ENCODE assay signal across 23 cellular contexts in the genomic region with DNA sequence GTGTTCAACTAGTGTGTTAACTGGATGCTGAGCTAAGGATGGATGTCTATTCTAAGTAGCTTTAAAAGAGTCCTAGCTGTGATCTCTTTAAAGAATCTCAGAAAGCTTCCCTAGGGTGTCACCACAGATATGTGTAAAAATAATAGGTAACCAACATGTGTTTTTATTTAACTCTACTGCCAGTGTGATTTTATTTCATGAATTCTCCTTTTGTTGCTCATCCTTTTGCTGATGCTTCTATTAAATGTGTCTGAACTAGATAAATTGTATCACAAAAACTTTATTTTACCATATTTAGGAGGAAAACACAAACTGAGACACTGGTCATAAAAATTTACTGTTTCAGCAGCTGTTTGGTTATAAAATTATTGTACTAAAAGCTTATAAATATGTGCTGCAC.
DNase-seq lines count a peak whose midpoint lies in the region; ATAC-seq and TF ChIP-seq lines count a peak whose summit lies in the region.
"Had no signal": no experiment of that assay in that cellular context is flagged by ENCODE, and none has a peak within 500 bp of the region (broad histone marks: within the 10 kb centered on the region; RNA-seq: fewer than 3 reads in every experiment).

No MANE protein-coding gene starts in this region.

- POLR2A ChIA-PET in BJ (lab: Charles Lee): interaction anchor here (0.6 to 2.8 kb wide), 12 partner anchors 9 to 809 kb away, joined by 3 to 14 read pairs (median 4); partner anchors contain the start of gene CITED2

- H3K4me1 Mint-ChIP-seq in osteocyte (ENCODE audit: unreplicated experiment): peaks cover 31% of the 10 kb centered on the region
- no peaks in the 10 kb centered on the region for H3K4me1 Mint-ChIP-seq in stimulated activated memory B cell treated with anti-CD40 and anti-IgM and Interleukin-4, amounts not matched to agents 10 μg/mL and 1 μg/mL and 100 μg/mL, for 72 hours
- H3K4me1 Mint-ChIP-seq: activated CD4-positive, alpha-beta T cell treated with anti-CD3 and anti-CD28 coated beads for 36 hours; CD4-positive, CD25-positive, alpha-beta regulatory T cell; memory B cell; stimulated activated naive B cell treated with anti-CD40 and anti-IgM and Interleukin-4, amounts not matched to agents 10 μg/mL and 1 μg/mL and 100 μg/mL, for 72 hours; T-helper 17 cell had no signal

- CTCF ChIA-PET in BJ (lab: Yijun Ruan, JAX): interaction anchor here (0.9 to 1.6 kb wide), 3 partner anchors 18 to 252 kb away, joined by 3 to 4 read pairs (median 3); no protein-coding TSS in a partner anchor

- H3K4me1 ChIP-seq in SJCRH30 (no peaks in the 10 kb centered on the region), esophagus muscularis mucosa (no peaks in the 10 kb centered on the region)
- H3K4me1 ChIP-seq: adrenal gland, colonic mucosa, prostate gland had no signal

- H3K27ac ChIP-seq in SJCRH30: no peak overlapping the region
- H3K27ac ChIP-seq in esophagus muscularis mucosa (replicated peaks in 1 of 4): no peak overlapping the region
- H3K27ac ChIP-seq: adrenal gland, colonic mucosa, prostate gland had no signal

- no peak for TF ChIP-seq CTCF in BJ (IDR thresholded peaks at IDR 0.05; ENCODE audit: insufficient read depth, low read depth, low read length)
- no peak for TF ChIP-seq CTCF in osteocyte (IDR thresholded peaks at IDR 0.05)
- TF ChIP-seq CTCF in esophagus muscularis mucosa (IDR thresholded peaks at IDR 0.05): no peak

- peaks cover 14% of the 10 kb centered on the region for H3K36me3 Mint-ChIP-seq in osteocyte (ENCODE audit: unreplicated experiment)
- H3K36me3 Mint-ChIP-seq in stimulated activated memory B cell treated with anti-CD40 and anti-IgM and Interleukin-4, amounts not matched to agents 10 μg/mL and 1 μg/mL and 100 μg/mL, for 72 hours: no peaks in the 10 kb centered on the region
- H3K36me3 Mint-ChIP-seq: CD4-positive, CD25-positive, alpha-beta regulatory T cell; memory B cell; stimulated activated naive B cell treated with anti-CD40 and anti-IgM and Interleukin-4, amounts not matched to agents 10 μg/mL and 1 μg/mL and 100 μg/mL, for 72 hours had no signal

- no peak for TF ChIP-seq POLR2A in esophagus muscularis mucosa (IDR thresholded peaks at IDR 0.05; ENCODE audit: low read depth)

- no peak for ATAC-seq in stimulated activated memory B cell treated with anti-CD40 and anti-IgM and Interleukin-4, amounts not matched to agents 10 μg/mL and 1 μg/mL and 100 μg/mL, for 72 hours
- ATAC-seq in GM18502 (IDR thresholded peaks at IDR 0.05; ENCODE audit: poor library complexity, unreplicated experiment): no peak
- ATAC-seq: activated CD4-positive, alpha-beta T cell treated with anti-CD3 and anti-CD28 coated beads for 36 hours; stimulated activated naive B cell treated with anti-CD40 and anti-IgM and Interleukin-4, amounts not matched to agents 10 μg/mL and 1 μg/mL and 100 μg/mL, for 72 hours; T-helper 17 cell had no signal

- DNase-seq in BJ (ENCODE audit: low read depth) (peak; percentile 91), RPMI7951 (ENCODE audit: low read depth) (peak; percentile 72), fibroblast of gingiva (ENCODE audit: low read depth) (peak; percentile 59), osteocyte (ENCODE audit: extremely low spot score, unreplicated experiment) (no peak), SJCRH30 (no peak), esophagus muscularis mucosa (ENCODE audit: extremely low spot score) (no peak)
- DNase-seq: activated CD4-positive, alpha-beta T cell treated with anti-CD3 and anti-CD28 coated beads for 36 hours; activated gamma-delta T cell treated with Interleukin-2 at 50 U/mL for 16 hours; adrenal gland; CD4-positive, CD25-positive, alpha-beta regulatory T cell; colonic mucosa; MM.1S; NCI-H146; NCI-H510A treated with DMSO at 0.1 percent for 48 hours; NK-92 treated with Interleukin-12 subunit alpha and Interleukin-12 subunit beta, amount 100 ng/mL, for 24 hours; stimulated activated CD4-positive, alpha-beta T cell treated with anti-CD3 and anti-CD28 coated beads, Interleukin-2, amount 100 ng/mL, for 48 hours; stimulated activated naive B cell treated with anti-CD40 and anti-IgM and Interleukin-4, amounts not matched to agents 10 μg/mL and 1 μg/mL and 100 μg/mL, for 72 hours; T-helper 17 cell had no signal

- intact Hi-C loops in esophagus muscularis mucosa (cut with DNase I): no loop called here

- H3K27me3 Mint-ChIP-seq in osteocyte (ENCODE audit: unreplicated experiment): no peaks in the 10 kb centered on the region
- H3K27me3 Mint-ChIP-seq in stimulated activated memory B cell treated with anti-CD40 and anti-IgM and Interleukin-4, amounts not matched to agents 10 μg/mL and 1 μg/mL and 100 μg/mL, for 72 hours: no peaks in the 10 kb centered on the region
- H3K27me3 Mint-ChIP-seq: CD4-positive, CD25-positive, alpha-beta regulatory T cell; memory B cell; stimulated activated naive B cell treated with anti-CD40 and anti-IgM and Interleukin-4, amounts not matched to agents 10 μg/mL and 1 μg/mL and 100 μg/mL, for 72 hours had no signal

- H3K9me3 ChIP-seq in SJCRH30 (replicated peaks) (0 out of 2 replicates have a peak, but pooled peaks cover 3% of the 10 kb centered on the region), esophagus muscularis mucosa (no peaks in the 10 kb centered on the region)
- H3K9me3 ChIP-seq: adrenal gland, colonic mucosa, prostate gland had no signal

- no peak for TF ChIP-seq EP300 in esophagus muscularis mucosa (IDR thresholded peaks at IDR 0.05)

- peak overlapping the region; percentile 82 for H3K27ac Mint-ChIP-seq in osteocyte (ENCODE audit: unreplicated experiment)
- H3K27ac Mint-ChIP-seq in stimulated activated memory B cell treated with anti-CD40 and anti-IgM and Interleukin-4, amounts not matched to agents 10 μg/mL and 1 μg/mL and 100 μg/mL, for 72 hours: no peak overlapping the region
- H3K27ac Mint-ChIP-seq: activated CD4-positive, alpha-beta T cell treated with anti-CD3 and anti-CD28 coated beads for 36 hours; CD4-positive, CD25-positive, alpha-beta regulatory T cell; memory B cell; stimulated activated naive B cell treated with anti-CD40 and anti-IgM and Interleukin-4, amounts not matched to agents 10 μg/mL and 1 μg/mL and 100 μg/mL, for 72 hours; T-helper 17 cell had no signal

- H3K4me3 ChIP-seq in BJ (ENCODE audit: low read depth, low read length) (no peak overlapping the region), SJCRH30 (no peak overlapping the region), esophagus muscularis mucosa (no peak overlapping the region)
- H3K4me3 ChIP-seq: adrenal gland, colonic mucosa, prostate gland, smooth muscle cell had no signal

- H3K9me3 Mint-ChIP-seq in osteocyte (ENCODE audit: unreplicated experiment): peaks cover 11% of the 10 kb centered on the region
- peaks cover 4% of the 10 kb centered on the region for H3K9me3 Mint-ChIP-seq in stimulated activated memory B cell treated with anti-CD40 and anti-IgM and Interleukin-4, amounts not matched to agents 10 μg/mL and 1 μg/mL and 100 μg/mL, for 72 hours

- H3K36me3 ChIP-seq in BJ (ENCODE audit: control insufficient read depth, insufficient read depth, low read length): no peaks in the 10 kb centered on the region
- H3K36me3 ChIP-seq in SJCRH30: no peaks in the 10 kb centered on the region
- H3K36me3 ChIP-seq in esophagus muscularis mucosa: no peaks in the 10 kb centered on the region
- H3K36me3 ChIP-seq: adrenal gland, colonic mucosa, prostate gland had no signal

- H3K4me3 Mint-ChIP-seq in osteocyte (ENCODE audit: unreplicated experiment): no peak overlapping the region
- no peak overlapping the region for H3K4me3 Mint-ChIP-seq in stimulated activated memory B cell treated with anti-CD40 and anti-IgM and Interleukin-4, amounts not matched to agents 10 μg/mL and 1 μg/mL and 100 μg/mL, for 72 hours
- H3K4me3 Mint-ChIP-seq: activated CD4-positive, alpha-beta T cell treated with anti-CD3 and anti-CD28 coated beads for 36 hours; CD4-positive, CD25-positive, alpha-beta regulatory T cell; memory B cell; stimulated activated naive B cell treated with anti-CD40 and anti-IgM and Interleukin-4, amounts not matched to agents 10 μg/mL and 1 μg/mL and 100 μg/mL, for 72 hours; T-helper 17 cell had no signal

- H3K27me3 ChIP-seq in BJ (ENCODE audit: control insufficient read depth, insufficient read depth, low read length) (no peaks in the 10 kb centered on the region), SJCRH30 (no peaks in the 10 kb centered on the region), esophagus muscularis mucosa (no peaks in the 10 kb centered on the region)
- H3K27me3 ChIP-seq: adrenal gland, colonic mucosa had no signal

Comparison
In these comparisons a context has a peak if more than half of its experiments do, and no peak if none do; other contexts are left out.
1. DNase-seq: peak in BJ (single experiment), RPMI7951 (single experiment) and fibroblast of gingiva (single experiment); none in osteocyte (single experiment), SJCRH30 (0 of 2) and esophagus muscularis mucosa (single experiment).